ENCODE assay signal across 11 cellular contexts in the genomic region with DNA sequence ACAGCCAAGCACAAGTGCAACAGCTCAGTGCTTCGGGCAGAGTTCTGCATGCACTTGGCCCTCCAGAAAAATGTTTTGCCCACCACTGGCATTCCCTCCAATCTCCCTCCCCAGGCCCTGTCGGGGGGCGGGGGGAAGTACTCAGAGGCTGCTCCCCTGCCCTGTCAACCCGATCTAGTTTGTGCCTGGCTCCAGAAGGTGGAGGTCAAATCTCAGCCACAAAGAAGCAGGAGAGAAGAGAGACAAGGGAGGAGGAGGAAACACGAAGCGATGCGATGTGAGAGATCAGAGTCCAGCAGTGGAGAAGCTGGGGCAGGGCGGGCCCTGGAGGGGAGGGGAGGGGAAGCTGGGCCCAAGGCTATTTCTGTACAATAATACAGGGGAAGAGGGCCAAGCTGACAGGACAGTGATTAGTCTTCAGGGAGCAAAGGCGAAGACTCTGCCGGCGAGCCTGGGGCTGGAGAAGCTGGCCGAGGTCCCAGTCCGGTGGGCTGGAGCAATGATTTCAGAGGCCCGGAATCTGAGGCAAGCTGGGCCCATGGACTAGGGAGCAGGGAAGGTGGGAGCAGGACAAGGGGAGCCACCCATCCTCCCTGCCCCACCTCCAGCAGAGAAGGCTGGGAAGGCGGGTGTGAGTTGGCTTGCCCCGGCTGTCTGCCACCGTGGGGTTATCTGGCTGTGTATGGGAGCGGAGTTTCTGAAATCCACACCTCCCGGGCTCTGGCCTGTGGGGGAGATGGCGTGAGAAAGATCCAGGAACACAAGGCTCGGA.
DNase-seq lines count a peak whose midpoint lies in the region; ATAC-seq, FAIRE-seq and TF ChIP-seq lines count a peak whose summit lies in the region.
"Had no signal": no experiment of that assay in that cellular context is flagged by ENCODE, and none has a peak within 500 bp of the region (broad histone marks: within the 10 kb centered on the region; RNA-seq: fewer than 3 reads in every experiment).

No MANE protein-coding gene starts in this region.

- intact Hi-C loops in HepG2 (cut with micrococcal nuclease; ENCODE audit: unreplicated experiment): no loop called here

- no peak overlapping the region for H3K27ac ChIP-seq in HepG2 (ENCODE audit: extremely low read length, insufficient read depth, low read length)
- H3K27ac ChIP-seq: epithelial cell of prostate had no signal

- no peak for TF ChIP-seq RAD21 in HepG2 (CRISPR knock-in tag; IDR thresholded peaks at IDR 0.05)

- no peak overlapping the region for H3K4me3 ChIP-seq in epithelial cell of esophagus (ENCODE audit: low read length)
- no peak overlapping the region for H3K4me3 ChIP-seq in HepG2 (replicated peaks in 1 of 3; ENCODE audit: insufficient read depth in 1 of 3, low read depth in 2 of 3, low read length in 3 of 3)
- no peak overlapping the region for H3K4me3 ChIP-seq in skeletal muscle cell (ENCODE audit: low read depth, low read length)

- TF ChIP-seq EP300 in HepG2 (IDR thresholded peaks at IDR 0.05; ENCODE audit: low read depth in 2 of 2, low read length in 2 of 2) (no peak), HepG2 (CRISPR knock-in tag; IDR thresholded peaks at IDR 0.05; ENCODE audit: borderline replicate concordance) (no peak)

- H3K4me1 ChIP-seq in HepG2 (ENCODE audit: insufficient read depth, low read length): peaks cover 13% of the 10 kb centered on the region; the same call in 1 of the 2 replicates

- CTCF ChIA-PET in HepG2 (lab: Yijun Ruan, JAX; ENCODE audit: low intra/inter-chr PET ratio, low total read pairs): no interaction called here

- no peaks in the 10 kb centered on the region for H3K79me2 ChIP-seq in HepG2 (ENCODE audit: insufficient read depth, low read length)

- POLR2A ChIA-PET in HepG2 (lab: Yijun Ruan, JAX): no interaction called here

- ATAC-seq in HepG2: peak; percentile 92
- ATAC-seq in activated CD4-positive, CD25-positive, alpha-beta regulatory T cell treated with anti-CD3 and anti-CD28 coated beads, Interleukin-2, amount 50 U/mL, for 24 hours: no peak

- peak overlapping the region; percentile 18 for H3K4me2 ChIP-seq in HepG2 (ENCODE audit: low read depth, low read length)

- TF ChIP-seq CTCF in epithelial cell of esophagus (IDR thresholded peaks at IDR 0.05; ENCODE audit: insufficient read depth, low read depth, low read length, missing control alignments) (no peak), HepG2 (CRISPR knock-in tag; IDR thresholded peaks at IDR 0.05) (no peak)

- no peak overlapping the region for H3K9ac ChIP-seq in HepG2 (ENCODE audit: insufficient read depth, low read depth, low read length)

- DNase-seq in HT-29 (ENCODE audit: low spot score) (peak; percentile 90), epithelial cell of esophagus (ENCODE audit: low read depth) (peak; percentile 6), HepG2 (ENCODE audit: low spot score) (peak; percentile 3), skeletal muscle cell (ENCODE audit: low read depth) (peak; percentile 59), KG1 (lab: John Stamatoyannopoulos, UW) (no peak), NCI-H2029 (lab: John Stamatoyannopoulos, UW) (no peak), NCI-H1048 (lab: John Stamatoyannopoulos, UW) (no peak)
- DNase-seq: NCI-H1105 treated with DMSO at 0.1 percent for 48 hours had no signal

- TF ChIP-seq POLR2A in HepG2 (IDR thresholded peaks at IDR 0.05; ENCODE audit: insufficient read depth in 1 of 2, low read depth in 2 of 2, low read length in 2 of 2): no peak

- H4K20me1 ChIP-seq in HepG2 (ENCODE audit: insufficient read depth, low read length): no peaks in the 10 kb centered on the region

- H2AFZ ChIP-seq in HepG2 (ENCODE audit: low read length): no peak overlapping the region

- no peaks in the 10 kb centered on the region for H3K27me3 ChIP-seq in HepG2 (ENCODE audit: control insufficient read depth in 1 of 2, insufficient read depth in 2 of 2, low read length in 2 of 2)

- no TSS peak for BruUV-seq in HepG2 (replicated peaks; lab: Mats Ljungman, UMichigan)

- no peaks in the 10 kb centered on the region for H3K36me3 ChIP-seq in HepG2 (replicated peaks in 1 of 2; ENCODE audit: control insufficient read depth in 1 of 2, insufficient read depth in 2 of 2, low read length in 2 of 2)

- peak; percentile 21 for FAIRE-seq in HepG2 (lab: Jason Lieb, UNC)
- FAIRE-seq: GM18507 had no signal

- 12% methylated on average over 7 of the region's 21 CpGs for WGBS in HepG2 (ENCODE audit: low lambda C conversion rate)

- in situ Hi-C loops in HepG2 (cut with HindIII; ENCODE audit: extremely low pct_ligation_motif_present, low pct_unique_long_range_greater_than_20kb): no loop called here

- no peaks in the 10 kb centered on the region for H3K9me3 ChIP-seq in HepG2 (ENCODE audit: low read length)

TF ChIP-seq in HepG2, 621 proteins besides CTCF, POLR2A, EP300 and RAD21:
- no peak for TF ChIP-seq ZFY (CRISPR knock-in tag; IDR thresholded peaks at IDR 0.05)
- peak; percentile 29; the same call in 1 of the 2 replicates for TF ChIP-seq HNF4A (CRISPR knock-in tag; IDR thresholded peaks at IDR 0.05)

Comparison
In these comparisons a context has a peak if more than half of its experiments do, and no peak if none do; other contexts are left out.
1. DNase-seq: peak in HT-29 (single experiment), epithelial cell of esophagus (single experiment), HepG2 (single experiment) and skeletal muscle cell (single experiment); none in KG1 (single experiment), NCI-H2029 (single experiment) and NCI-H1048 (single experiment).